Comparison of ENCODE assay signal across 30 cellular contexts in genomic region chr2:151853070-151853758, GRCh38. TPM values are rescaled to one million over a fixed set of nuclear protein-coding genes. Genes with fewer than 3 reads are reported as not detected.
A peak's percentile ranks its signal among the peaks of the same experiment; 100 is the strongest.
DNase-seq lines count a peak whose midpoint lies in the region; ATAC-seq, FAIRE-seq and TF ChIP-seq lines count a peak whose summit lies in the region.
"Had no signal": no experiment of that assay in that cellular context is flagged by ENCODE, and none has a peak within 500 bp of the region (broad histone marks: within the 10 kb centered on the region; RNA-seq: fewer than 3 reads in every experiment).

No MANE protein-coding gene starts in this region.

- peaks cover 29% of the 10 kb centered on the region for H3K4me1 Mint-ChIP-seq in mesothelial cell of epicardium
- H3K4me1 Mint-ChIP-seq in activated naive CD4-positive, alpha-beta T cell treated with anti-CD3 and anti-CD28 coated beads for 36 hours (ENCODE audit: low read depth): no peaks in the 10 kb centered on the region
- H3K4me1 Mint-ChIP-seq: activated CD4-positive, alpha-beta memory T cell treated with anti-CD3 and anti-CD28 coated beads, Interleukin-2, amount 10 ng/mL, durations not matched to agents 7 days and 5 days; activated naive CD4-positive, alpha-beta T cell treated with anti-CD3 and anti-CD28 coated beads, Interleukin-2, amount 10 ng/mL, durations not matched to agents 7 days and 5 days; naive thymus-derived CD8-positive, alpha-beta T cell had no signal

- FAIRE-seq in GM12891 (lab: Jason Lieb, UNC): peak; percentile 5
- FAIRE-seq: D721Med, endometrium, H1 had no signal

- no peaks in the 10 kb centered on the region for H3K36me3 Mint-ChIP-seq in mesothelial cell of epicardium
- no peaks in the 10 kb centered on the region for H3K36me3 Mint-ChIP-seq in activated naive CD4-positive, alpha-beta T cell treated with anti-CD3 and anti-CD28 coated beads for 36 hours (ENCODE audit: low read depth)
- H3K36me3 Mint-ChIP-seq: activated naive CD4-positive, alpha-beta T cell treated with anti-CD3 and anti-CD28 coated beads, Interleukin-2, amount 10 ng/mL, durations not matched to agents 7 days and 5 days; naive thymus-derived CD8-positive, alpha-beta T cell had no signal

- no peak overlapping the region for H3K4me3 ChIP-seq in MG63
- H3K4me3 ChIP-seq: dorsolateral prefrontal cortex, esophagus squamous epithelium, heart right ventricle, lower lobe of right lung, prostate gland, transverse colon had no signal

- peak overlapping the region; percentile 39 for H3K27ac Mint-ChIP-seq in mesothelial cell of epicardium
- H3K27ac Mint-ChIP-seq in activated naive CD4-positive, alpha-beta T cell treated with anti-CD3 and anti-CD28 coated beads for 36 hours: no peak overlapping the region
- H3K27ac Mint-ChIP-seq: activated CD4-positive, alpha-beta memory T cell treated with anti-CD3 and anti-CD28 coated beads, Interleukin-2, amount 10 ng/mL, durations not matched to agents 7 days and 5 days; activated naive CD4-positive, alpha-beta T cell treated with anti-CD3 and anti-CD28 coated beads, Interleukin-2, amount 10 ng/mL, durations not matched to agents 7 days and 5 days; activated T-helper 1 cell treated with anti-CD3 and anti-CD28 coated beads, Interleukin-12 subunit alpha, Interleukin-12 subunit beta, Interleukin-2, Interleukin-4 antibody, amounts not matched to agents 30 ng/mL and 10 ng/mL and 1 ng/mL, durations not matched to agents 14 hours and 24 hours and 36 hours; CD4-positive, alpha-beta T cell; naive thymus-derived CD8-positive, alpha-beta T cell had no signal

- CTCF ChIA-PET in activated naive CD4-positive, alpha-beta T cell treated with anti-CD3 and anti-CD28 coated beads for 36 hours (lab: Charles Lee): no interaction called here

- H3K9me3 ChIP-seq in MG63: no peaks in the 10 kb centered on the region
- H3K9me3 ChIP-seq: esophagus squamous epithelium, heart right ventricle, lower lobe of right lung, prostate gland, transverse colon had no signal

- DNase-seq in NCI-H526 (lab: John Stamatoyannopoulos, UW) (peak; percentile 10 to 32), NCI-H526 treated with DMSO at 0.1 percent for 48 hours (lab: John Stamatoyannopoulos, UW) (no peak), GM12891 (ENCODE audit: insufficient read length, low spot score) (no peak), NCI-H69 (lab: John Stamatoyannopoulos, UW) (peak; percentile 45), mesothelial cell of epicardium (ENCODE audit: low spot score in 2 of 2, unreplicated experiment in 2 of 2) (no peak), MG63 (no peak)
- DNase-seq in activated naive CD4-positive, alpha-beta T cell treated with anti-CD3 and anti-CD28 coated beads for 36 hours: no peak
- DNase-seq: activated CD4-positive, alpha-beta memory T cell treated with anti-CD3 and anti-CD28 coated beads, Interleukin-2, amount 10 ng/mL, durations not matched to agents 7 days and 5 days; activated CD4-positive, alpha-beta T cell treated with anti-CD3 and anti-CD28 coated beads for 1 hour; activated CD8-positive, alpha-beta memory T cell treated with anti-CD3 and anti-CD28 coated beads, Interleukin-2, amount 50 U/mL, for 4 hours; activated naive CD4-positive, alpha-beta T cell treated with anti-CD3 and anti-CD28 coated beads, Interleukin-2, amount 10 ng/mL, durations not matched to agents 7 days and 5 days; CD4-positive, alpha-beta T cell; dorsolateral prefrontal cortex; esophagus squamous epithelium; foreskin keratinocyte; heart right ventricle; lower lobe of right lung; naive thymus-derived CD8-positive, alpha-beta T cell; NCI-H1092 treated with DMSO at 0.1 percent for 48 hours; NCI-H187 treated with DMSO at 0.1 percent for 48 hours; occipital lobe; stimulated activated CD4-positive, alpha-beta T cell treated with anti-CD3 and anti-CD28 coated beads, Interleukin-12 subunit alpha, Interleukin-12 subunit beta, amount 100 ng/mL, for 4 hours; stimulated activated CD4-positive, alpha-beta T cell treated with anti-CD3 and anti-CD28 coated beads, Interleukin-4, amount 100 ng/mL, for 1 hour; transverse colon had no signal

- H3K9me3 Mint-ChIP-seq in mesothelial cell of epicardium: no peaks in the 10 kb centered on the region
- H3K9me3 Mint-ChIP-seq in activated naive CD4-positive, alpha-beta T cell treated with anti-CD3 and anti-CD28 coated beads for 36 hours: no peaks in the 10 kb centered on the region
- H3K9me3 Mint-ChIP-seq: activated CD4-positive, alpha-beta memory T cell treated with anti-CD3 and anti-CD28 coated beads, Interleukin-2, amount 10 ng/mL, durations not matched to agents 7 days and 5 days; activated naive CD4-positive, alpha-beta T cell treated with anti-CD3 and anti-CD28 coated beads, Interleukin-2, amount 10 ng/mL, durations not matched to agents 7 days and 5 days; activated T-helper 1 cell treated with anti-CD3 and anti-CD28 coated beads, Interleukin-12 subunit alpha, Interleukin-12 subunit beta, Interleukin-2, Interleukin-4 antibody, amounts not matched to agents 30 ng/mL and 10 ng/mL and 1 ng/mL, durations not matched to agents 14 hours and 24 hours and 36 hours; CD4-positive, alpha-beta T cell; naive thymus-derived CD8-positive, alpha-beta T cell had no signal

- TF ChIP-seq CTCF in mesothelial cell of epicardium (IDR thresholded peaks at IDR 0.05; ENCODE audit: unreplicated experiment): no peak

- 0 out of 2 replicates have a peak, but pooled peaks cover 3% of the 10 kb centered on the region for H3K27me3 ChIP-seq in MG63
- H3K27me3 ChIP-seq: dorsolateral prefrontal cortex, esophagus squamous epithelium, heart right ventricle, transverse colon had no signal

- intact Hi-C loops in activated naive CD4-positive, alpha-beta T cell treated with anti-CD3 and anti-CD28 coated beads for 36 hours (cut with micrococcal nuclease): no loop called here

- no peak overlapping the region for H3K4me3 Mint-ChIP-seq in mesothelial cell of epicardium
- H3K4me3 Mint-ChIP-seq in activated naive CD4-positive, alpha-beta T cell treated with anti-CD3 and anti-CD28 coated beads for 36 hours: no peak overlapping the region
- H3K4me3 Mint-ChIP-seq: activated CD4-positive, alpha-beta memory T cell treated with anti-CD3 and anti-CD28 coated beads, Interleukin-2, amount 10 ng/mL, durations not matched to agents 7 days and 5 days; activated naive CD4-positive, alpha-beta T cell treated with anti-CD3 and anti-CD28 coated beads, Interleukin-2, amount 10 ng/mL, durations not matched to agents 7 days and 5 days; activated T-helper 1 cell treated with anti-CD3 and anti-CD28 coated beads, Interleukin-12 subunit alpha, Interleukin-12 subunit beta, Interleukin-2, Interleukin-4 antibody, amounts not matched to agents 30 ng/mL and 10 ng/mL and 1 ng/mL, durations not matched to agents 14 hours and 24 hours and 36 hours; CD4-positive, alpha-beta T cell; naive thymus-derived CD8-positive, alpha-beta T cell had no signal

- ATAC-seq in GM18498 (IDR thresholded peaks at IDR 0.05; ENCODE audit: unreplicated experiment): no peak
- ATAC-seq: foreskin keratinocyte; lower lobe of right lung; naive thymus-derived CD8-positive, alpha-beta T cell had no signal

- H3K36me3 ChIP-seq in MG63: no peaks in the 10 kb centered on the region
- H3K36me3 ChIP-seq: esophagus squamous epithelium, heart right ventricle, lower lobe of right lung, prostate gland, transverse colon had no signal

- no peak for TF ChIP-seq POLR2A in GM12891 (IDR thresholded peaks at IDR 0.05; ENCODE audit: low read depth, low read length)

- no peaks in the 10 kb centered on the region for H3K27me3 Mint-ChIP-seq in mesothelial cell of epicardium (ENCODE audit: low read depth)
- no peaks in the 10 kb centered on the region for H3K27me3 Mint-ChIP-seq in activated naive CD4-positive, alpha-beta T cell treated with anti-CD3 and anti-CD28 coated beads for 36 hours (ENCODE audit: low read depth)
- H3K27me3 Mint-ChIP-seq: CD4-positive, alpha-beta T cell had no signal

TF ChIP-seq in GM12891, 5 proteins besides CTCF, POLR2A, EP300 and RAD21:
- TF ChIP-seq POU2F2 (IDR thresholded peaks at IDR 0.05; ENCODE audit: low read depth, low read length) (no peak), SPI1 (IDR thresholded peaks at IDR 0.05; ENCODE audit: low read depth, low read length) (no peak), POLR2AphosphoS5 (IDR thresholded peaks at IDR 0.05; ENCODE audit: low read depth, low read length) (no peak), PAX5 (IDR thresholded peaks at IDR 0.05; ENCODE audit: insufficient read depth, low read length, severe bottlenecking) (no peak), TAF1 (IDR thresholded peaks at IDR 0.05; ENCODE audit: low read depth, low read length) (no peak)

RNA-seq across cellular contexts. Expression of gene ARL5A, which starts 25.0 kb away (rescaled TPM):
- 25.9 TPM for polyA plus RNA-seq in GM12891 (2012; ENCODE audit: low read depth, missing spikeins)
- total RNA-seq in mesothelial cell of epicardium: 52.9 to 62.2 TPM (median 58.7 TPM) in 3 replicates
- 36.8 and 65.2 TPM in 2 replicates for total RNA-seq in MG63 (2014; rRNA removed; shearing (Covaris generic); ENCODE audit: low replicate concordance)
- total RNA-seq in activated naive CD4-positive, alpha-beta T cell treated with anti-CD3 and anti-CD28 coated beads for 36 hours: 10 to 100 TPM; 40.6 to 43.7 TPM

Comparison
In these comparisons a context has a peak if more than half of its experiments do, and no peak if none do; other contexts are left out.
1. DNase-seq: peak in NCI-H526 (2 of 2) and NCI-H69 (single experiment); none in NCI-H526 treated with DMSO at 0.1 percent for 48 hours (single experiment), GM12891 (single experiment), mesothelial cell of epicardium (0 of 2), MG63 (single experiment) and activated naive CD4-positive, alpha-beta T cell treated with anti-CD3 and anti-CD28 coated beads for 36 hours (single experiment).